In the genomic region with DNA sequence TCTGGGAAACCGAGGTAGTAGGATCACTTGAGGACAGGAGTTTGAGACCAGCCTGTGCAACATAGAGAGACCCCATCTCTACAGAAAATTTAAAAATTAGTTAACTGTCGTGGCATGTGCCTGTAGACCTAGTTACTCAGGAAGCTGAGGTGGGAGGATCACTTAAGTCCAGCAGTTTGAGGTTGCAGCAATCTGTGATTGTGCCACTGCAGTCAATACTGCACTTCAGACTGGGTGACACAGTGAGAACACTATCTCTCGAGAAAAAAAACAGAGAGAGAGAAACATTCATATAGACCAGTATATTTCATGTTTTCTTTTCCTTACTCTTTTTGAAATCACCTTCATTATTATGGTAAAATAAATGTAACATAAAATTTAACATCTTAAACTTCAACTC, we compare ENCODE assay signal across 25 cellular contexts.
A peak's percentile ranks its signal among the peaks of the same experiment; 100 is the strongest.
DNase-seq lines count a peak whose midpoint lies in the region; ATAC-seq and TF ChIP-seq lines count a peak whose summit lies in the region.
"Had no signal": no experiment of that assay in that cellular context is flagged by ENCODE, and none has a peak within 500 bp of the region (broad histone marks: within the 10 kb centered on the region; RNA-seq: fewer than 3 reads in every experiment).

No MANE protein-coding gene starts in this region.

- no peak for TF ChIP-seq POLR2A in NB4 (IDR thresholded peaks at IDR 0.05; ENCODE audit: extremely low read depth, insufficient read length)

- no peaks in the 10 kb centered on the region for H3K36me3 ChIP-seq in liver (ENCODE audit: control insufficient read depth in 4 of 4, insufficient read depth in 3 of 4, low read depth in 1 of 4, low read length in 3 of 4)
- H3K36me3 ChIP-seq: BE2C, BLaER1 had no signal

- TF ChIP-seq RAD21 in liver (IDR thresholded peaks at IDR 0.05): no peak

- 59% methylated on average over 3 of the region's 3 CpGs for WGBS in liver

- H3K9ac ChIP-seq in liver (ENCODE audit: low read depth in 1 of 2, low read length in 2 of 2): no peak overlapping the region
- H3K9ac ChIP-seq: BLaER1 had no signal

- ATAC-seq in left lobe of liver (peak; percentile 98), GM18870 (IDR thresholded peaks at IDR 0.05; ENCODE audit: unreplicated experiment) (no peak)
- ATAC-seq in activated naive CD4-positive, alpha-beta T cell treated with anti-CD3 and anti-CD28 coated beads, Interleukin-2, amount 50 U/mL, for 72 hours: no peak
- ATAC-seq: GM12878 had no signal

- H3K36me3 Mint-ChIP-seq in activated naive CD4-positive, alpha-beta T cell treated with anti-CD3 and anti-CD28 coated beads, Interleukin-2, amount 50 U/mL, for 72 hours: peaks cover 43 to 51% of the 10 kb centered on the region in 2 donors
- H3K36me3 Mint-ChIP-seq: CD14-positive monocyte had no signal

- no peaks in the 10 kb centered on the region for H3K27me3 ChIP-seq in liver (ENCODE audit: control insufficient read depth in 4 of 4, insufficient read depth in 4 of 4, low read length in 3 of 4)
- H3K27me3 ChIP-seq: BE2C, BLaER1 had no signal

- peaks cover 22 to 39% of the 10 kb centered on the region in 2 donors for H3K9me3 Mint-ChIP-seq in activated naive CD4-positive, alpha-beta T cell treated with anti-CD3 and anti-CD28 coated beads, Interleukin-2, amount 50 U/mL, for 72 hours

- H3K9me3 ChIP-seq in liver (ENCODE audit: control insufficient read depth in 4 of 4, low read length in 3 of 4): no peaks in the 10 kb centered on the region
- H3K9me3 ChIP-seq: BE2C, Caco-2 had no signal

- H3K4me1 ChIP-seq in liver (ENCODE audit: control insufficient read depth in 4 of 4, insufficient read depth in 4 of 4, low read length in 3 of 4): no peaks in the 10 kb centered on the region
- H3K4me1 ChIP-seq: BE2C, BLaER1, Caco-2 had no signal

- TF ChIP-seq CTCF in NB4 (IDR thresholded peaks at IDR 0.05; ENCODE audit: low read depth, low read length) (no peak), liver (IDR thresholded peaks at IDR 0.05; ENCODE audit: low read depth, low read length, missing input control) (no peak)

- H3K4me3 ChIP-seq in NB4 (ENCODE audit: low read depth, low read length) (no peak overlapping the region), liver (ENCODE audit: low read depth in 1 of 3, low read length in 3 of 3) (no peak overlapping the region)
- H3K4me3 ChIP-seq: BLaER1, GM12878 had no signal

- DNase-seq in NB4 (ENCODE audit: low read depth) (peak; percentile 4), left lobe of liver (ENCODE audit: low spot score) (peak; percentile 47), NCI-H524 (lab: John Stamatoyannopoulos, UW) (no peak)
- DNase-seq in activated naive CD4-positive, alpha-beta T cell treated with anti-CD3 and anti-CD28 coated beads, Interleukin-2, amount 50 U/mL, for 72 hours (ENCODE audit: low spot score in 2 of 2): no peak
- no peak for DNase-seq in NK-92 treated with Interleukin-12 subunit alpha and Interleukin-12 subunit beta, amount 100 ng/mL, for 24 hours (lab: John Stamatoyannopoulos, UW)
- DNase-seq: 8988T; ACHN; BE2C; C1 segment of cervical spinal cord; Caco-2; Calu3; CD4-positive, alpha-beta memory T cell; CD4-positive, CD25-positive, alpha-beta regulatory T cell; CD8-positive, alpha-beta memory T cell; DMS153; DMS53; DMS79; DND-41; EL; GDM1 had no signal

- H3K27ac ChIP-seq in liver (ENCODE audit: low read depth in 1 of 2, low read length in 2 of 2): no peak overlapping the region
- H3K27ac ChIP-seq: BLaER1 had no signal

- no peak overlapping the region for H3K27ac Mint-ChIP-seq in activated naive CD4-positive, alpha-beta T cell treated with anti-CD3 and anti-CD28 coated beads, Interleukin-2, amount 50 U/mL, for 72 hours
- H3K27ac Mint-ChIP-seq: CD14-positive monocyte; CD4-positive, alpha-beta memory T cell; CD4-positive, CD25-positive, alpha-beta regulatory T cell; CD8-positive, alpha-beta memory T cell had no signal

TF ChIP-seq in liver, 16 proteins besides CTCF, POLR2A, EP300 and RAD21:
- TF ChIP-seq HNF4A (conservative IDR thresholded peaks at IDR 0.05) (peak; percentile 68 to 82), FOXA1 (IDR thresholded peaks at IDR 0.05) (no peak), RXRA (IDR thresholded peaks at IDR 0.05) (peak; percentile 14 to 41), JUND (IDR thresholded peaks at IDR 0.05) (no peak)

Comparison
In these comparisons a context has a peak if more than half of its experiments do, and no peak if none do; other contexts are left out.
1. DNase-seq: peak in NB4 (single experiment) and left lobe of liver (single experiment); none in activated naive CD4-positive, alpha-beta T cell treated with anti-CD3 and anti-CD28 coated beads, Interleukin-2, amount 50 U/mL, for 72 hours (0 of 2), NCI-H524 (0 of 2) and NK-92 treated with Interleukin-12 subunit alpha and Interleukin-12 subunit beta, amount 100 ng/mL, for 24 hours (single experiment).